ENCODE assay signal across 16 cellular contexts in genomic region chr17:22278302-22279275, GRCh38.
"Had no signal": no experiment of that assay in that cellular context is flagged by ENCODE, and none has a peak within 500 bp of the region (broad histone marks: within the 10 kb centered on the region; RNA-seq: fewer than 3 reads in every experiment).

No MANE protein-coding gene starts in this region.

- H3K4me3 Mint-ChIP-seq: activated CD4-positive, alpha-beta T cell treated with anti-CD3 and anti-CD28 coated beads, Interleukin-2, amount 10 ng/mL, durations not matched to agents 7 days and 5 days; activated naive CD8-positive, alpha-beta T cell treated with anti-CD3 and anti-CD28 coated beads, Interleukin-2, amount 10 ng/mL, durations not matched to agents 7 days and 5 days; activated T-helper 1 cell treated with anti-CD3 and anti-CD28 coated beads, Interleukin-12 subunit alpha, Interleukin-12 subunit beta, Interleukin-2, Interleukin-4 antibody, amounts not matched to agents 30 ng/mL and 10 ng/mL and 1 ng/mL, durations not matched to agents 14 hours and 24 hours and 36 hours; endodermal cell; nephron progenitor cell; T-helper 2 cell treated with Interferon-gamma antibody and Interleukin-4, amounts not matched to agents 5 μg/mL and 100 μg/mL, for 36 hours had no signal

- DNase-seq: activated CD4-positive, alpha-beta T cell treated with anti-CD3 and anti-CD28 coated beads, Interleukin-2, amount 10 ng/mL, durations not matched to agents 7 days and 5 days; activated CD4-positive, CD25-positive, alpha-beta regulatory T cell; activated naive CD4-positive, alpha-beta T cell treated with Interleukin-2 at 50 U/mL for 16 hours; activated naive CD8-positive, alpha-beta T cell treated with anti-CD3 and anti-CD28 coated beads, Interleukin-2, amount 10 ng/mL, durations not matched to agents 7 days and 5 days; amygdala; body of pancreas; endodermal cell; foreskin fibroblast; hippocampal formation; mammary epithelial cell; nephron progenitor cell; nucleus accumbens; retina; stimulated activated CD4-positive, alpha-beta T cell treated with anti-CD3 and anti-CD28 coated beads, Interleukin-4, amount 100 ng/mL, for 1 hour had no signal

- H3K27me3 Mint-ChIP-seq: activated CD4-positive, alpha-beta T cell treated with anti-CD3 and anti-CD28 coated beads, Interleukin-2, amount 10 ng/mL, durations not matched to agents 7 days and 5 days had no signal

- H3K27ac Mint-ChIP-seq: activated CD4-positive, alpha-beta T cell treated with anti-CD3 and anti-CD28 coated beads, Interleukin-2, amount 10 ng/mL, durations not matched to agents 7 days and 5 days; activated naive CD8-positive, alpha-beta T cell treated with anti-CD3 and anti-CD28 coated beads, Interleukin-2, amount 10 ng/mL, durations not matched to agents 7 days and 5 days; activated T-helper 1 cell treated with anti-CD3 and anti-CD28 coated beads, Interleukin-12 subunit alpha, Interleukin-12 subunit beta, Interleukin-2, Interleukin-4 antibody, amounts not matched to agents 30 ng/mL and 10 ng/mL and 1 ng/mL, durations not matched to agents 14 hours and 24 hours and 36 hours; endodermal cell; nephron progenitor cell; T-helper 2 cell treated with Interferon-gamma antibody and Interleukin-4, amounts not matched to agents 5 μg/mL and 100 μg/mL, for 36 hours had no signal

- ATAC-seq: body of pancreas had no signal

- H3K4me1 Mint-ChIP-seq: activated CD4-positive, alpha-beta T cell treated with anti-CD3 and anti-CD28 coated beads, Interleukin-2, amount 10 ng/mL, durations not matched to agents 7 days and 5 days; activated naive CD8-positive, alpha-beta T cell treated with anti-CD3 and anti-CD28 coated beads, Interleukin-2, amount 10 ng/mL, durations not matched to agents 7 days and 5 days; endodermal cell; nephron progenitor cell had no signal
